1 cellular context compared by ENCODE assay signal in the genomic region with DNA sequence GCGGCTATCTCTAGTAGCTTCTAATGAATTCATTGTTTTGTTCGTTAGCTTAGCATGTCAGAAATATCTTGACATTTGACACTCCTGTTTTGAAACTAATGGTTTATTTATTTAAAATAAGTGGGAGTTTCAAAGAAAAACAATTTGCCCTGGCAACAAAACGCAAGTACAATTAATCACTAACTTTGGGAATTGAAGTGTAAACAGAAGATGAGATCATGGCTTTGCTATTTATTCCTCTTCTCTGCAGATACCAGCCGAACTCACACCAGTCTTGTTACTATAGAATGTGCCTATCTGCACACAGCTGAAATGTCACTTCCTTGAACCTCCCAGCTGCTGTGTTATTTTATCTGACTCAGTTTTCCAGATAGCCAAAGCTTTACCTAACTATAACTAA.
TF ChIP-seq lines count a peak whose summit lies in the region.

No MANE protein-coding gene starts in this region.

TF ChIP-seq in HEK293, 187 proteins besides CTCF, POLR2A, EP300 and RAD21 (continued from another document):
- TF ChIP-seq, protein P1, sequence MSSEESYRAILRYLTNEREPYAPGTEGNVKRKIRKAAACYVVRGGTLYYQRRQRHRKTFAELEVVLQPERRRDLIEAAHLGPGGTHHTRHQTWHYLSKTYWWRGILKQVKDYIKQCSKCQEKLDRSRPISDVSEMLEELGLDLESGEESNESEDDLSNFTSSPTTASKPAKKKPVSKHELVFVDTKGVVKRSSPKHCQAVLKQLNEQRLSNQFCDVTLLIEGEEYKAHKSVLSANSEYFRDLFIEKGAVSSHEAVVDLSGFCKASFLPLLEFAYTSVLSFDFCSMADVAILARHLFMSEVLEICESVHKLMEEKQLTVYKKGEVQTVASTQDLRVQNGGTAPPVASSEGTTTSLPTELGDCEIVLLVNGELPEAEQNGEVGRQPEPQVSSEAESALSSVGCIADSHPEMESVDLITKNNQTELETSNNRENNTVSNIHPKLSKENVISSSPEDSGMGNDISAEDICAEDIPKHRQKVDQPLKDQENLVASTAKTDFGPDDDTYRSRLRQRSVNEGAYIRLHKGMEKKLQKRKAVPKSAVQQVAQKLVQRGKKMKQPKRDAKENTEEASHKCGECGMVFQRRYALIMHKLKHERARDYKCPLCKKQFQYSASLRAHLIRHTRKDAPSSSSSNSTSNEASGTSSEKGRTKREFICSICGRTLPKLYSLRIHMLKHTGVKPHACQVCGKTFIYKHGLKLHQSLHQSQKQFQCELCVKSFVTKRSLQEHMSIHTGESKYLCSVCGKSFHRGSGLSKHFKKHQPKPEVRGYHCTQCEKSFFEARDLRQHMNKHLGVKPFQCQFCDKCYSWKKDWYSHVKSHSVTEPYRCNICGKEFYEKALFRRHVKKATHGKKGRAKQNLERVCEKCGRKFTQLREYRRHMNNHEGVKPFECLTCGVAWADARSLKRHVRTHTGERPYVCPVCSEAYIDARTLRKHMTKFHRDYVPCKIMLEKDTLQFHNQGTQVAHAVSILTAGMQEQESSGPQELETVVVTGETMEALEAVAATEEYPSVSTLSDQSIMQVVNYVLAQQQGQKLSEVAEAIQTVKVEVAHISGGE (tag by site-specific recombination; conservative IDR thresholded peaks at IDR 0.05; ENCODE audit: low read depth), result no peak
- TF ChIP-seq GLI2 (tag by site-specific recombination; IDR thresholded peaks at IDR 0.05; ENCODE audit: borderline replicate concordance, low read depth) (0 out of 2 replicates have a peak, but pooled peaks have one; percentile 35), ZBTB21 (tag by site-specific recombination; IDR thresholded peaks at IDR 0.05) (no peak), ZBTB48 (tag by site-specific recombination; IDR thresholded peaks at IDR 0.05) (no peak), OSR2 (tag by site-specific recombination; IDR thresholded peaks at IDR 0.05) (peak; percentile 57; the same call in 1 of the 2 replicates), ZFP41 (tag by site-specific recombination; IDR thresholded peaks at IDR 0.05; ENCODE audit: borderline replicate concordance) (no peak), ZEB2 (tag by site-specific recombination; IDR thresholded peaks at IDR 0.05) (peak; percentile 85), ZNF274 (IDR thresholded peaks at IDR 0.05; ENCODE audit: low read length) (no peak), ZNF274 (tag by site-specific recombination; IDR thresholded peaks at IDR 0.05; ENCODE audit: borderline replicate concordance) (no peak), BCL11A (tag by site-specific recombination; IDR thresholded peaks at IDR 0.05; ENCODE audit: low read depth) (0 out of 2 replicates have a peak, but pooled peaks have one; percentile 35), TCF7L2 (IDR thresholded peaks at IDR 0.05; ENCODE audit: borderline replicate concordance, low read depth, low read length) (peak; percentile 79; the same call in 1 of the 2 replicates), ZNF184 (tag by site-specific recombination; IDR thresholded peaks at IDR 0.05) (0 out of 2 replicates have a peak, but pooled peaks have one; percentile 32), FEZF1 (tag by site-specific recombination; IDR thresholded peaks at IDR 0.05) (peak; percentile 65), ZNF24 (tag by site-specific recombination; IDR thresholded peaks at IDR 0.05) (0 out of 2 replicates have a peak, but pooled peaks have one; percentile 36), ZFHX2 (tag by site-specific recombination; conservative IDR thresholded peaks at IDR 0.05) (0 out of 2 replicates have a peak, but pooled peaks have one; percentile 10), GFI1B (tag by site-specific recombination; IDR thresholded peaks at IDR 0.05) (no peak), KLF10 (tag by site-specific recombination; IDR thresholded peaks at IDR 0.05) (peak; percentile 36; the same call in 1 of the 2 replicates), SP7 (tag by site-specific recombination; IDR thresholded peaks at IDR 0.05) (peak; percentile 61), TRIM28 (IDR thresholded peaks at IDR 0.05; ENCODE audit: borderline replicate concordance, low read length) (0 out of 2 replicates have a peak, but pooled peaks have one; percentile 22), PRDM1 (tag by site-specific recombination; IDR thresholded peaks at IDR 0.05) (peak; percentile 41; the same call in 1 of the 2 replicates), ZNF600 (tag by site-specific recombination; IDR thresholded peaks at IDR 0.05) (no peak), ZNF366 (tag by site-specific recombination; conservative IDR thresholded peaks at IDR 0.05) (peak; percentile 83), ZNF843 (tag by site-specific recombination; IDR thresholded peaks at IDR 0.05) (peak; percentile 73), ZNF792 (tag by site-specific recombination; IDR thresholded peaks at IDR 0.05) (no peak), IKZF3 (tag by site-specific recombination; IDR thresholded peaks at IDR 0.05) (peak; percentile 84), ZNF629 (tag by site-specific recombination; IDR thresholded peaks at IDR 0.05) (peak; percentile 79), ZNF837 (tag by site-specific recombination; IDR thresholded peaks at IDR 0.05) (no peak)
- TF ChIP-seq, protein P2, sequence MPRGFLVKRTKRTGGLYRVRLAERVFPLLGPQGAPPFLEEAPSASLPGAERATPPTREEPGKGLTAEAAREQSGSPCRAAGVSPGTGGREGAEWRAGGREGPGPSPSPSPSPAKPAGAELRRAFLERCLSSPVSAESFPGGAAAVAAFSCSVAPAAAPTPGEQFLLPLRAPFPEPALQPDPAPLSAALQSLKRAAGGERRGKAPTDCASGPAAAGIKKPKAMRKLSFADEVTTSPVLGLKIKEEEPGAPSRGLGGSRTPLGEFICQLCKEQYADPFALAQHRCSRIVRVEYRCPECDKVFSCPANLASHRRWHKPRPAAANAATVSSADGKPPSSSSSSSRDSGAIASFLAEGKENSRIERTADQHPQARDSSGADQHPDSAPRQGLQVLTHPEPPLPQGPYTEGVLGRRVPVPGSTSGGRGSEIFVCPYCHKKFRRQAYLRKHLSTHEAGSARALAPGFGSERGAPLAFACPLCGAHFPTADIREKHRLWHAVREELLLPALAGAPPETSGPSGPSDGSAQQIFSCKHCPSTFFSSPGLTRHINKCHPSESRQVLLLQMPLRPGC (tag by site-specific recombination; IDR thresholded peaks at IDR 0.05), result peak; percentile 75
- TF ChIP-seq, protein P3, sequence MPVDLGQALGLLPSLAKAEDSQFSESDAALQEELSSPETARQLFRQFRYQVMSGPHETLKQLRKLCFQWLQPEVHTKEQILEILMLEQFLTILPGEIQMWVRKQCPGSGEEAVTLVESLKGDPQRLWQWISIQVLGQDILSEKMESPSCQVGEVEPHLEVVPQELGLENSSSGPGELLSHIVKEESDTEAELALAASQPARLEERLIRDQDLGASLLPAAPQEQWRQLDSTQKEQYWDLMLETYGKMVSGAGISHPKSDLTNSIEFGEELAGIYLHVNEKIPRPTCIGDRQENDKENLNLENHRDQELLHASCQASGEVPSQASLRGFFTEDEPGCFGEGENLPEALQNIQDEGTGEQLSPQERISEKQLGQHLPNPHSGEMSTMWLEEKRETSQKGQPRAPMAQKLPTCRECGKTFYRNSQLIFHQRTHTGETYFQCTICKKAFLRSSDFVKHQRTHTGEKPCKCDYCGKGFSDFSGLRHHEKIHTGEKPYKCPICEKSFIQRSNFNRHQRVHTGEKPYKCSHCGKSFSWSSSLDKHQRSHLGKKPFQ (tag by site-specific recombination; IDR thresholded peaks at IDR 0.05), result peak; percentile 54; the same call in 1 of the 2 replicates
- TF ChIP-seq, protein P4, sequence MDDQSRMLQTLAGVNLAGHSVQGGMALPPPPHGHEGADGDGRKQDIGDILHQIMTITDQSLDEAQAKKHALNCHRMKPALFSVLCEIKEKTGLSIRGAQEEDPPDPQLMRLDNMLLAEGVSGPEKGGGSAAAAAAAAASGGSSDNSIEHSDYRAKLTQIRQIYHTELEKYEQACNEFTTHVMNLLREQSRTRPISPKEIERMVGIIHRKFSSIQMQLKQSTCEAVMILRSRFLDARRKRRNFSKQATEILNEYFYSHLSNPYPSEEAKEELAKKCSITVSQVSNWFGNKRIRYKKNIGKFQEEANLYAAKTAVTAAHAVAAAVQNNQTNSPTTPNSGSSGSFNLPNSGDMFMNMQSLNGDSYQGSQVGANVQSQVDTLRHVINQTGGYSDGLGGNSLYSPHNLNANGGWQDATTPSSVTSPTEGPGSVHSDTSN (CRISPR knock-in tag; IDR thresholded peaks at IDR 0.05), result no peak
- TF ChIP-seq, protein P5, sequence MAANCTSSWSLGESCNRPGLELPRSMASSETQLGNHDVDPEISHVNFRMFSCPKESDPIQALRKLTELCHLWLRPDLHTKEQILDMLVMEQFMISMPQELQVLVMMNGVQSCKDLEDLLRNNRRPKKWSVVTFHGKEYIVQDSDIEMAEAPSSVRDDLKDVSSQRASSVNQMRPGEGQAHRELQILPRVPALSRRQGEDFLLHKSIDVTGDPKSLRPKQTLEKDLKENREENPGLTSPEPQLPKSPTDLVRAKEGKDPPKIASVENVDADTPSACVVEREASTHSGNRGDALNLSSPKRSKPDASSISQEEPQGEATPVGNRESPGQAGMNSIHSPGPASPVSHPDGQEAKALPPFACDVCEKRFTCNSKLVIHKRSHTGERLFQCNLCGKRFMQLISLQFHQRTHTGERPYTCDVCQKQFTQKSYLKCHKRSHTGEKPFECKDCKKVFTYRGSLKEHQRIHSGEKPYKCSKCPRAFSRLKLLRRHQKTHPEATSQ (tag by site-specific recombination; IDR thresholded peaks at IDR 0.05), result no peak
- TF ChIP-seq, protein P6, sequence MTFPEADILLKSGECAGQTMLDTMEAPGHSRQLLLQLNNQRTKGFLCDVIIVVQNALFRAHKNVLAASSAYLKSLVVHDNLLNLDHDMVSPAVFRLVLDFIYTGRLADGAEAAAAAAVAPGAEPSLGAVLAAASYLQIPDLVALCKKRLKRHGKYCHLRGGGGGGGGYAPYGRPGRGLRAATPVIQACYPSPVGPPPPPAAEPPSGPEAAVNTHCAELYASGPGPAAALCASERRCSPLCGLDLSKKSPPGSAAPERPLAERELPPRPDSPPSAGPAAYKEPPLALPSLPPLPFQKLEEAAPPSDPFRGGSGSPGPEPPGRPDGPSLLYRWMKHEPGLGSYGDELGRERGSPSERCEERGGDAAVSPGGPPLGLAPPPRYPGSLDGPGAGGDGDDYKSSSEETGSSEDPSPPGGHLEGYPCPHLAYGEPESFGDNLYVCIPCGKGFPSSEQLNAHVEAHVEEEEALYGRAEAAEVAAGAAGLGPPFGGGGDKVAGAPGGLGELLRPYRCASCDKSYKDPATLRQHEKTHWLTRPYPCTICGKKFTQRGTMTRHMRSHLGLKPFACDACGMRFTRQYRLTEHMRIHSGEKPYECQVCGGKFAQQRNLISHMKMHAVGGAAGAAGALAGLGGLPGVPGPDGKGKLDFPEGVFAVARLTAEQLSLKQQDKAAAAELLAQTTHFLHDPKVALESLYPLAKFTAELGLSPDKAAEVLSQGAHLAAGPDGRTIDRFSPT (tag by site-specific recombination; IDR thresholded peaks at IDR 0.05), result no peak
- TF ChIP-seq, protein P7, sequence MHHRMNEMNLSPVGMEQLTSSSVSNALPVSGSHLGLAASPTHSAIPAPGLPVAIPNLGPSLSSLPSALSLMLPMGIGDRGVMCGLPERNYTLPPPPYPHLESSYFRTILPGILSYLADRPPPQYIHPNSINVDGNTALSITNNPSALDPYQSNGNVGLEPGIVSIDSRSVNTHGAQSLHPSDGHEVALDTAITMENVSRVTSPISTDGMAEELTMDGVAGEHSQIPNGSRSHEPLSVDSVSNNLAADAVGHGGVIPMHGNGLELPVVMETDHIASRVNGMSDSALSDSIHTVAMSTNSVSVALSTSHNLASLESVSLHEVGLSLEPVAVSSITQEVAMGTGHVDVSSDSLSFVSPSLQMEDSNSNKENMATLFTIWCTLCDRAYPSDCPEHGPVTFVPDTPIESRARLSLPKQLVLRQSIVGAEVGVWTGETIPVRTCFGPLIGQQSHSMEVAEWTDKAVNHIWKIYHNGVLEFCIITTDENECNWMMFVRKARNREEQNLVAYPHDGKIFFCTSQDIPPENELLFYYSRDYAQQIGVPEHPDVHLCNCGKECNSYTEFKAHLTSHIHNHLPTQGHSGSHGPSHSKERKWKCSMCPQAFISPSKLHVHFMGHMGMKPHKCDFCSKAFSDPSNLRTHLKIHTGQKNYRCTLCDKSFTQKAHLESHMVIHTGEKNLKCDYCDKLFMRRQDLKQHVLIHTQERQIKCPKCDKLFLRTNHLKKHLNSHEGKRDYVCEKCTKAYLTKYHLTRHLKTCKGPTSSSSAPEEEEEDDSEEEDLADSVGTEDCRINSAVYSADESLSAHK (tag by site-specific recombination; IDR thresholded peaks at IDR 0.05), result 0 out of 2 replicates have a peak, but pooled peaks have one; percentile 22
- TF ChIP-seq, protein P8, sequence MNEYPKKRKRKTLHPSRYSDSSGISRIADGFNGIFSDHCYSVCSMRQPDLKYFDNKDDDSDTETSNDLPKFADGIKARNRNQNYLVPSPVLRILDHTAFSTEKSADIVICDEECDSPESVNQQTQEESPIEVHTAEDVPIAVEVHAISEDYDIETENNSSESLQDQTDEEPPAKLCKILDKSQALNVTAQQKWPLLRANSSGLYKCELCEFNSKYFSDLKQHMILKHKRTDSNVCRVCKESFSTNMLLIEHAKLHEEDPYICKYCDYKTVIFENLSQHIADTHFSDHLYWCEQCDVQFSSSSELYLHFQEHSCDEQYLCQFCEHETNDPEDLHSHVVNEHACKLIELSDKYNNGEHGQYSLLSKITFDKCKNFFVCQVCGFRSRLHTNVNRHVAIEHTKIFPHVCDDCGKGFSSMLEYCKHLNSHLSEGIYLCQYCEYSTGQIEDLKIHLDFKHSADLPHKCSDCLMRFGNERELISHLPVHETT (tag by site-specific recombination; IDR thresholded peaks at IDR 0.05), result peak; percentile 49; the same call in 1 of the 2 replicates
- TF ChIP-seq, protein P9, sequence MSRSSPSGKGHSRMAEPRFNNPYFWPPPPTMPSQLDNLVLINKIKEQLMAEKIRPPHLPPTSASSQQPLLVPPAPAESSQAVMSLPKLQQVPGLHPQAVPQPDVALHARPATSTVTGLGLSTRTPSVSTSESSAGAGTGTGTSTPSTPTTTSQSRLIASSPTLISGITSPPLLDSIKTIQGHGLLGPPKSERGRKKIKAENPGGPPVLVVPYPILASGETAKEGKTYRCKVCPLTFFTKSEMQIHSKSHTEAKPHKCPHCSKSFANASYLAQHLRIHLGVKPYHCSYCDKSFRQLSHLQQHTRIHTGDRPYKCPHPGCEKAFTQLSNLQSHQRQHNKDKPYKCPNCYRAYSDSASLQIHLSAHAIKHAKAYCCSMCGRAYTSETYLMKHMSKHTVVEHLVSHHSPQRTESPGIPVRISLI (tag by site-specific recombination; IDR thresholded peaks at IDR 0.05), result peak; percentile 35; the same call in 1 of the 2 replicates
- TF ChIP-seq, protein P10, sequence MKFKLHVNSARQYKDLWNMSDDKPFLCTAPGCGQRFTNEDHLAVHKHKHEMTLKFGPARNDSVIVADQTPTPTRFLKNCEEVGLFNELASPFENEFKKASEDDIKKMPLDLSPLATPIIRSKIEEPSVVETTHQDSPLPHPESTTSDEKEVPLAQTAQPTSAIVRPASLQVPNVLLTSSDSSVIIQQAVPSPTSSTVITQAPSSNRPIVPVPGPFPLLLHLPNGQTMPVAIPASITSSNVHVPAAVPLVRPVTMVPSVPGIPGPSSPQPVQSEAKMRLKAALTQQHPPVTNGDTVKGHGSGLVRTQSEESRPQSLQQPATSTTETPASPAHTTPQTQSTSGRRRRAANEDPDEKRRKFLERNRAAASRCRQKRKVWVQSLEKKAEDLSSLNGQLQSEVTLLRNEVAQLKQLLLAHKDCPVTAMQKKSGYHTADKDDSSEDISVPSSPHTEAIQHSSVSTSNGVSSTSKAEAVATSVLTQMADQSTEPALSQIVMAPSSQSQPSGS (tag by site-specific recombination; IDR thresholded peaks at IDR 0.05; ENCODE audit: low read depth), result peak; percentile 53; the same call in 1 of the 2 replicates
